ENCODE assay signal across 19 cellular contexts in genomic region chr4:153511104-153511503, GRCh38.
"Had no signal": no experiment of that assay in that cellular context is flagged by ENCODE, and none has a peak within 500 bp of the region (broad histone marks: within the 10 kb centered on the region; RNA-seq: fewer than 3 reads in every experiment).

No MANE protein-coding gene starts in this region.

- FAIRE-seq: islet of Langerhans, pancreas had no signal

- H3K27ac ChIP-seq: heart left ventricle, pancreas, testis had no signal

- H3K27me3 Mint-ChIP-seq: activated CD4-positive, alpha-beta T cell treated with anti-CD3 and anti-CD28 coated beads, Interleukin-2, amount 10 ng/mL, durations not matched to agents 7 days and 5 days; activated T-helper 17 cell treated with anti-CD3 and anti-CD28 coated beads, Interleukin-2, amount 50 U/mL, for 72 hours; brain; dendritic cell treated with granulocyte-macrophage colony-stimulating factor and Interleukin-4, amounts not matched to agents 40 ng/mL and 50 ng/mL, for 4 days; type B pancreatic cell had no signal

- H3K9me3 Mint-ChIP-seq: activated T-helper 17 cell treated with anti-CD3 and anti-CD28 coated beads, Interleukin-2, amount 50 U/mL, for 72 hours; dendritic cell treated with granulocyte-macrophage colony-stimulating factor and Interleukin-4, amounts not matched to agents 40 ng/mL and 50 ng/mL, for 4 days; nephron progenitor cell had no signal

- ATAC-seq: activated CD4-positive, CD25-positive, alpha-beta regulatory T cell treated with anti-CD3 and anti-CD28 coated beads, Interleukin-2, amount 50 U/mL, for 24 hours; activated CD8-positive, alpha-beta T cell treated with anti-CD3 and anti-CD28 coated beads, Interleukin-2, amount 10 ng/mL, durations not matched to agents 7 days and 5 days; activated T-helper 17 cell treated with anti-CD3 and anti-CD28 coated beads, Interleukin-2, amount 50 U/mL, for 72 hours; heart left ventricle; left cardiac atrium; pancreas; right cardiac atrium had no signal

- DNase-seq: activated CD4-positive, alpha-beta T cell treated with anti-CD3 and anti-CD28 coated beads, Interleukin-2, amount 10 ng/mL, durations not matched to agents 7 days and 5 days; activated CD8-positive, alpha-beta T cell treated with anti-CD3 and anti-CD28 coated beads, Interleukin-2, amount 10 ng/mL, durations not matched to agents 7 days and 5 days; activated naive CD4-positive, alpha-beta T cell treated with anti-CD3 and anti-CD28 coated beads for 36 hours; aorta; caudate nucleus; effector CD4-positive, alpha-beta T cell; heart left ventricle; left cardiac atrium; nephron progenitor cell; pancreas; right cardiac atrium; stimulated activated CD4-positive, alpha-beta T cell treated with anti-CD3 and anti-CD28 coated beads, Interleukin-4, amount 100 ng/mL, for 4 hours; testis had no signal

- H3K4me3 Mint-ChIP-seq: activated CD4-positive, alpha-beta T cell treated with anti-CD3 and anti-CD28 coated beads, Interleukin-2, amount 10 ng/mL, durations not matched to agents 7 days and 5 days; activated CD8-positive, alpha-beta T cell treated with anti-CD3 and anti-CD28 coated beads, Interleukin-2, amount 10 ng/mL, durations not matched to agents 7 days and 5 days; activated naive CD4-positive, alpha-beta T cell treated with anti-CD3 and anti-CD28 coated beads for 36 hours; activated T-helper 17 cell treated with anti-CD3 and anti-CD28 coated beads, Interleukin-2, amount 50 U/mL, for 72 hours; brain; dendritic cell treated with granulocyte-macrophage colony-stimulating factor and Interleukin-4, amounts not matched to agents 40 ng/mL and 50 ng/mL, for 4 days; nephron progenitor cell; type B pancreatic cell had no signal

- H3K9me3 ChIP-seq: heart left ventricle, pancreas, testis had no signal

- H3K36me3 ChIP-seq: pancreas had no signal

- H3K27ac Mint-ChIP-seq: activated CD4-positive, alpha-beta T cell treated with anti-CD3 and anti-CD28 coated beads, Interleukin-2, amount 10 ng/mL, durations not matched to agents 7 days and 5 days; activated CD8-positive, alpha-beta T cell treated with anti-CD3 and anti-CD28 coated beads, Interleukin-2, amount 10 ng/mL, durations not matched to agents 7 days and 5 days; activated naive CD4-positive, alpha-beta T cell treated with anti-CD3 and anti-CD28 coated beads for 36 hours; brain; dendritic cell treated with granulocyte-macrophage colony-stimulating factor and Interleukin-4, amounts not matched to agents 40 ng/mL and 50 ng/mL, for 4 days; nephron progenitor cell; type B pancreatic cell had no signal

- H3K4me3 ChIP-seq: heart left ventricle, pancreas, testis had no signal

- H3K27me3 ChIP-seq: heart left ventricle, pancreas, testis had no signal
